Comparison of ENCODE assay signal across 19 cellular contexts in the genomic region with DNA sequence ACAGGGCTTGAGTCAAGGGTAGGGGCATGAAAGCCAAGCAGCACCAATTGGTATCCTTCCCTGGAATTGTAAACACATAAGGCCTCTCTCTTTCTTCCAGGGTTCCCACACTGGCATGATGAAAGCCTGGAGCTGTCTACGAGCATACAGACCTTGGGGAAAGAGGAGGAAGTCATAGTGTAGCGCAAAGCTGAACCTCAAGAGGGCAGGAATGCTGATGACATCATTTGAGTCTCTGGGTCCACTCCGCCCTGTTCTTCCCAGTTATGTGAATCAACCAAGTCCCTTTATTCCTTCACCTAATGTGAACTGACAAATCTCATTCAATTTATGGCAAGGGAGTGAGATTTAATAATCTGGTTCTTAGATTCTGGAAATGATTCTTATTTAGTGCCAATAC.
A peak's percentile ranks its signal among the peaks of the same experiment; 100 is the strongest.
DNase-seq lines count a peak whose midpoint lies in the region; TF ChIP-seq lines count a peak whose summit lies in the region.
"Had no signal": no experiment of that assay in that cellular context is flagged by ENCODE, and none has a peak within 500 bp of the region (broad histone marks: within the 10 kb centered on the region; RNA-seq: fewer than 3 reads in every experiment).

No MANE protein-coding gene starts in this region.

- no peak overlapping the region for H3K4me3 ChIP-seq in HEK293 (ENCODE audit: low read depth, low read length)
- H3K4me3 ChIP-seq in neuronal stem cell (ENCODE audit: low read length in 2 of 2), result no peak overlapping the region
- H3K4me3 ChIP-seq: SJSA1, tibial nerve had no signal

- no peak overlapping the region for H3K14ac ChIP-seq in neuronal stem cell (ENCODE audit: low read length)

- H3K36me3 Mint-ChIP-seq in activated CD4-positive, alpha-beta memory T cell treated with anti-CD3 and anti-CD28 coated beads for 36 hours, result no peaks in the 10 kb centered on the region
- H3K36me3 Mint-ChIP-seq: CD4-positive, alpha-beta memory T cell; memory B cell had no signal

- H4K8ac ChIP-seq in neuronal stem cell (ENCODE audit: low read depth, low read length), result no peak overlapping the region

- H2BK5ac ChIP-seq in neuronal stem cell (ENCODE audit: low read length), result no peak overlapping the region

- H2AK5ac ChIP-seq in neuronal stem cell (ENCODE audit: low read depth, low read length), result no peak overlapping the region

- no peak overlapping the region for H3K9ac ChIP-seq in neuronal stem cell (ENCODE audit: low read depth, low read length, poor library complexity)

- H3K9me3 ChIP-seq in HEK293 (ENCODE audit: control insufficient read depth, insufficient read depth, low read depth, low read length) (no peaks in the 10 kb centered on the region), neuronal stem cell (replicated peaks in 1 of 2; ENCODE audit: control insufficient read depth in 2 of 2, insufficient read depth in 1 of 2, low read depth in 1 of 2, low read length in 2 of 2) (no peaks in the 10 kb centered on the region)
- H3K9me3 ChIP-seq: SJSA1, tibial nerve had no signal

- no peaks in the 10 kb centered on the region for H3K27me3 Mint-ChIP-seq in activated CD4-positive, alpha-beta memory T cell treated with anti-CD3 and anti-CD28 coated beads for 36 hours
- H3K27me3 Mint-ChIP-seq: memory B cell had no signal

- no peaks in the 10 kb centered on the region for H3K9me3 Mint-ChIP-seq in activated CD4-positive, alpha-beta memory T cell treated with anti-CD3 and anti-CD28 coated beads for 36 hours
- H3K9me3 Mint-ChIP-seq: activated naive CD4-positive, alpha-beta T cell treated with anti-CD3 and anti-CD28 coated beads for 36 hours; CD4-positive, alpha-beta memory T cell; memory B cell had no signal

- H3K18ac ChIP-seq in neuronal stem cell (ENCODE audit: low read length), result no peak overlapping the region

- no peak overlapping the region for H2BK15ac ChIP-seq in neuronal stem cell (ENCODE audit: low read length)

- intact Hi-C loops in activated CD4-positive, alpha-beta memory T cell treated with anti-CD3 and anti-CD28 coated beads for 36 hours (cut with micrococcal nuclease), result no loop called here

- no peaks in the 10 kb centered on the region for H3K27me3 ChIP-seq in neuronal stem cell (ENCODE audit: control insufficient read depth in 3 of 3, insufficient read depth in 3 of 3, low read depth in 1 of 3, low read length in 3 of 3)
- H3K27me3 ChIP-seq: brain microvascular endothelial cell, SJSA1, tibial nerve had no signal

- H3K4ac ChIP-seq in neuronal stem cell (ENCODE audit: low read length), result no peak overlapping the region

- POLR2A ChIA-PET in HEK293 (lab: Yijun Ruan, JAX), result no interaction called here
- POLR2A ChIA-PET in activated CD4-positive, alpha-beta memory T cell treated with anti-CD3 and anti-CD28 coated beads for 36 hours (lab: Charles Lee), result no interaction called here

- no CpG with 5 or more reads among the region's 3 CpGs for WGBS in neuronal stem cell (ENCODE audit: extremely low coverage in 2 of 2, insufficient read length in 2 of 2, insufficient replicate concordance in 1 of 2), 2 donors

- no peaks in the 10 kb centered on the region for H3K4me1 ChIP-seq in HEK293 (ENCODE audit: control insufficient read depth, insufficient read depth, low read length)
- H3K4me1 ChIP-seq in neuronal stem cell (ENCODE audit: control insufficient read depth in 2 of 2, insufficient read depth in 1 of 2, low read depth in 1 of 2, low read length in 2 of 2), result peaks cover 0 to 22% of the 10 kb centered on the region in 2 donors
- H3K4me1 ChIP-seq: SJSA1 had no signal

- no peak overlapping the region for H3K4me2 ChIP-seq in neuronal stem cell (ENCODE audit: insufficient read depth, low read length, poor library complexity, severe bottlenecking)

- no peak overlapping the region for H3K27ac Mint-ChIP-seq in activated CD4-positive, alpha-beta memory T cell treated with anti-CD3 and anti-CD28 coated beads for 36 hours
- H3K27ac Mint-ChIP-seq: activated naive CD4-positive, alpha-beta T cell treated with anti-CD3 and anti-CD28 coated beads for 36 hours; CD4-positive, alpha-beta memory T cell; memory B cell had no signal

- no peaks in the 10 kb centered on the region for H3K36me3 ChIP-seq in HEK293 (ENCODE audit: control insufficient read depth in 2 of 2, insufficient read depth in 1 of 2, low read length in 2 of 2)
- H3K36me3 ChIP-seq in neuronal stem cell (replicated peaks in 1 of 2; ENCODE audit: control insufficient read depth in 2 of 2, insufficient read depth in 2 of 2, low read length in 2 of 2), result no peaks in the 10 kb centered on the region
- H3K36me3 ChIP-seq: brain microvascular endothelial cell, SJSA1, tibial nerve had no signal

- CTCF ChIA-PET in HEK293 (lab: Yijun Ruan, JAX), result interaction anchor here (0.7 to 1.0 kb wide), 3 partner anchors 172 to 713 kb away, joined by 3 to 5 read pairs (median 4); no protein-coding TSS in a partner anchor
- CTCF ChIA-PET in activated CD4-positive, alpha-beta memory T cell treated with anti-CD3 and anti-CD28 coated beads for 36 hours (lab: Charles Lee), result interaction anchor here (1.1 kb wide), 1 partner anchor 107 kb away, joined by 4 read pairs; no protein-coding TSS in a partner anchor

- TF ChIP-seq CTCF in HEK293 (tag by site-specific recombination; IDR thresholded peaks at IDR 0.05), result no peak

- no peak overlapping the region for H2AFZ ChIP-seq in neuronal stem cell (ENCODE audit: low read length)

- no peak overlapping the region for H3K4me3 Mint-ChIP-seq in activated CD4-positive, alpha-beta memory T cell treated with anti-CD3 and anti-CD28 coated beads for 36 hours
- H3K4me3 Mint-ChIP-seq: activated naive CD4-positive, alpha-beta T cell treated with anti-CD3 and anti-CD28 coated beads for 36 hours; CD4-positive, alpha-beta memory T cell; memory B cell had no signal

- no peaks in the 10 kb centered on the region for H3K79me1 ChIP-seq in neuronal stem cell (ENCODE audit: low read depth, low read length)

- H2BK12ac ChIP-seq in neuronal stem cell (ENCODE audit: low read length), result no peak overlapping the region

- no peak overlapping the region for H3K23ac ChIP-seq in neuronal stem cell (ENCODE audit: low read depth, low read length, poor library complexity)

- H4K91ac ChIP-seq in neuronal stem cell (ENCODE audit: low read depth, low read length, poor library complexity), result no peak overlapping the region

- H3K4me1 Mint-ChIP-seq in activated CD4-positive, alpha-beta memory T cell treated with anti-CD3 and anti-CD28 coated beads for 36 hours (ENCODE audit: low read depth), result no peaks in the 10 kb centered on the region
- H3K4me1 Mint-ChIP-seq: memory B cell had no signal

- H3K27ac ChIP-seq in HEK293 (ENCODE audit: extremely low read depth, low read depth, low read length) (no peak overlapping the region), neuronal stem cell (replicated peaks; ENCODE audit: low read length) (no peak overlapping the region)
- H3K27ac ChIP-seq: brain microvascular endothelial cell, HL-60, SJSA1, tibial nerve had no signal

- H2BK120ac ChIP-seq in neuronal stem cell (ENCODE audit: low read depth, low read length), result no peak overlapping the region

- DNase-seq in NCI-H146 (lab: John Stamatoyannopoulos, UW) (peak; percentile 36), NCI-H146 treated with DMSO at 0.1 percent for 48 hours (lab: John Stamatoyannopoulos, UW; ENCODE audit: unreplicated experiment) (no peak), amniotic epithelial cell (ENCODE audit: low read depth) (peak; percentile 43), left kidney (ENCODE audit: low read depth, low spot score) (peak; percentile 19), neuronal stem cell (ENCODE audit: low spot score) (no peak)
- DNase-seq in effector CD8-positive, alpha-beta T cell (lab: John Stamatoyannopoulos, UW), result no peak
- no peak for DNase-seq in activated CD4-positive, alpha-beta memory T cell treated with anti-CD3 and anti-CD28 coated beads for 36 hours
- DNase-seq: ACHN; activated naive CD4-positive, alpha-beta T cell treated with anti-CD3 and anti-CD28 coated beads for 36 hours; brain microvascular endothelial cell; CD4-positive, alpha-beta memory T cell; GF-D8; NCI-H2171; stimulated activated CD4-positive, alpha-beta T cell treated with anti-CD3 and anti-CD28 coated beads, Interleukin-4, amount 100 ng/mL, for 4 hours had no signal

TF ChIP-seq in HEK293, 187 proteins besides CTCF, POLR2A, EP300 and RAD21:
- TF ChIP-seq ATF2 (tag by site-specific recombination; IDR thresholded peaks at IDR 0.05; ENCODE audit: low read depth) (peak; percentile 41), ZNF529 (tag by site-specific recombination; IDR thresholded peaks at IDR 0.05; ENCODE audit: insufficient replicate concordance) (no peak)

Comparison
In these comparisons a context has a peak if more than half of its experiments do, and no peak if none do; other contexts are left out.
1. DNase-seq: peak in NCI-H146 (single experiment), amniotic epithelial cell (single experiment) and left kidney (single experiment); none in NCI-H146 treated with DMSO at 0.1 percent for 48 hours (single experiment), neuronal stem cell (single experiment), effector CD8-positive, alpha-beta T cell (single experiment) and activated CD4-positive, alpha-beta memory T cell treated with anti-CD3 and anti-CD28 coated beads for 36 hours (single experiment).